Comparison of ENCODE assay signal across 8 cellular contexts in the genomic region with DNA sequence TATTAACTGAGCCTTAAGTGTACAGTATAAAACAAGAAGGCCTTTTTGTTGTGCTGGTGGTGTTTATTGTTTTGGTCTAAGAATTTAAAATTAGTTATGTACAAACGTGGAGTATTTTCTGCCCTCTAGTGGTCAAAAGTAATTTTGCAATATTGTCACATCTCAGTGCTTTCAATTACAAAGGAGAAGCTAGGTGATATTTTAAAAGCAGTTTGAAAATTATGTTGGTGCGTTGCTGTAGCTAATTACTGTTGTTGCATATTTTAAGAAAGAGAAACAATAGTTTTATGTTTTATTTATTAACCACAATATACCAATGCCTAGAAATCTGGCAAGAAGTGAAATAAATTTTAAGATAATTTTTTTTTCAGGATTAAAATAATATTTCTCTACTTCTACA. TPM values are rescaled to one million over a fixed set of nuclear protein-coding genes. Genes with fewer than 3 reads are reported as not detected.
A peak's percentile ranks its signal among the peaks of the same experiment; 100 is the strongest.
DNase-seq lines count a peak whose midpoint lies in the region; ATAC-seq, FAIRE-seq and TF ChIP-seq lines count a peak whose summit lies in the region.

No MANE protein-coding gene starts in this region.

- intact Hi-C loops in adrenal gland (cut with DNase I) = no loop called here

- H3K4me2 ChIP-seq in A549 = no peak overlapping the region

- H3K4me3 ChIP-seq in A549 (no peak overlapping the region), GM12875 (ENCODE audit: low read depth, low read length) (no peak overlapping the region), adrenal gland (no peak overlapping the region), tibial nerve (no peak overlapping the region)

- peak; percentile 72 for TF ChIP-seq CTCF in A549 (IDR thresholded peaks at IDR 0.05)
- TF ChIP-seq CTCF in GM12875 (IDR thresholded peaks at IDR 0.05; ENCODE audit: borderline replicate concordance, insufficient read depth, low read depth, low read length) = peak; percentile 43; the same call in 1 of the 2 replicates
- peak; percentile 52 to 85 (median 62) for TF ChIP-seq CTCF in adrenal gland (IDR thresholded peaks at IDR 0.05)
- peak; percentile 48 to 81 (median 75) for TF ChIP-seq CTCF in tibial nerve (IDR thresholded peaks at IDR 0.05)

- no peaks in the 10 kb centered on the region for H3K4me1 Mint-ChIP-seq in activated naive CD8-positive, alpha-beta T cell treated with anti-CD3 and anti-CD28 coated beads, Interleukin-2, amount 50 U/mL, for 24 hours

- H3K36me3 Mint-ChIP-seq in activated naive CD8-positive, alpha-beta T cell treated with anti-CD3 and anti-CD28 coated beads, Interleukin-2, amount 50 U/mL, for 24 hours (ENCODE audit: low read depth) = no peaks in the 10 kb centered on the region

- H3K27me3 Mint-ChIP-seq in activated naive CD8-positive, alpha-beta T cell treated with anti-CD3 and anti-CD28 coated beads, Interleukin-2, amount 50 U/mL, for 24 hours = peaks cover 16% of the 10 kb centered on the region

- no peaks in the 10 kb centered on the region for H3K36me3 ChIP-seq in adrenal gland (replicated peaks in 1 of 2)
- H3K36me3 ChIP-seq in tibial nerve = no peaks in the 10 kb centered on the region

- peak; percentile 83 for FAIRE-seq in A549 (lab: Jason Lieb, UNC)
- peak; percentile 100 for FAIRE-seq in islet of Langerhans (lab: Jason Lieb, UNC)

- POLR2A ChIA-PET in A549 (lab: Yijun Ruan, JAX) = no interaction called here

- CTCF ChIA-PET in A549 (lab: Yijun Ruan, JAX) = interaction anchor here (0.7 to 1.7 kb wide), 18 partner anchors 9 to 671 kb away, joined by 3 to 7 read pairs (median 4); partner anchors contain the start of gene NPVF

- H3K4me1 ChIP-seq in A549 (no peaks in the 10 kb centered on the region), adrenal gland (replicated peaks in 1 of 2) (no peaks in the 10 kb centered on the region), tibial nerve (no peaks in the 10 kb centered on the region)

- no peak overlapping the region for H3K27ac ChIP-seq in A549
- H3K27ac ChIP-seq in adrenal gland = no peak overlapping the region
- no peak overlapping the region for H3K27ac ChIP-seq in tibial nerve

- H3K9me3 Mint-ChIP-seq in activated naive CD8-positive, alpha-beta T cell treated with anti-CD3 and anti-CD28 coated beads, Interleukin-2, amount 50 U/mL, for 24 hours = no peaks in the 10 kb centered on the region

- TF ChIP-seq RAD21 in A549 (conservative IDR thresholded peaks at IDR 0.05 in 1 of 2, IDR thresholded peaks at IDR 0.05 in 1 of 2) = peak in 1 of 2 experiments; percentile 27; a peak in 1 of 5 replicates

- no peak overlapping the region for H3K27ac Mint-ChIP-seq in activated naive CD8-positive, alpha-beta T cell treated with anti-CD3 and anti-CD28 coated beads, Interleukin-2, amount 50 U/mL, for 24 hours

- 0% methylated on average over 2 of the region's 2 CpGs for WGBS in A549 (ENCODE audit: missing lambda C conversion rate)
- WGBS in adrenal gland, 4 donors = 2 to 6% (median 3%) methylated on average over 2 of the region's 2 CpGs
- WGBS in tibial nerve, 2 donors = 4 to 6% methylated on average over 2 of the region's 2 CpGs

- H3K4me3 Mint-ChIP-seq in activated naive CD8-positive, alpha-beta T cell treated with anti-CD3 and anti-CD28 coated beads, Interleukin-2, amount 50 U/mL, for 24 hours = no peak overlapping the region

- TF ChIP-seq POLR2A in A549 (IDR thresholded peaks at IDR 0.05; ENCODE audit: low read length) = no peak
- no peak for TF ChIP-seq POLR2A in adrenal gland (IDR thresholded peaks at IDR 0.05)
- no peak for TF ChIP-seq POLR2A in tibial nerve (IDR thresholded peaks at IDR 0.05)

- TF ChIP-seq EP300 in A549 (IDR thresholded peaks at IDR 0.05) (no peak), tibial nerve (IDR thresholded peaks at IDR 0.05) (no peak)

- DNase-seq in A549 (ENCODE audit: low read depth in 1 of 2, low spot score in 1 of 2) = peak in 1 of 2 experiments; percentile 52
- peak; percentile 25 for DNase-seq in NCI-H2029 treated with DMSO at 0.1 percent for 48 hours (lab: John Stamatoyannopoulos, UW)
- DNase-seq in adrenal gland = no peak
- DNase-seq in tibial nerve (ENCODE audit: low spot score in 2 of 2) = no peak
- DNase-seq in activated naive CD8-positive, alpha-beta T cell treated with anti-CD3 and anti-CD28 coated beads, Interleukin-2, amount 50 U/mL, for 24 hours = no peak

- H3K27me3 ChIP-seq in adrenal gland (no peaks in the 10 kb centered on the region), tibial nerve (no peaks in the 10 kb centered on the region)

- ATAC-seq in A549 (peak in 1 of 2 experiments; percentile 61; a peak in 2 of 6 replicates), GM21367 (IDR thresholded peaks at IDR 0.05; ENCODE audit: unreplicated experiment) (no peak)
- no peak for ATAC-seq in activated naive CD8-positive, alpha-beta T cell treated with anti-CD3 and anti-CD28 coated beads, Interleukin-2, amount 50 U/mL, for 24 hours

- H3K9me3 ChIP-seq in A549 = no peaks in the 10 kb centered on the region
- no peaks in the 10 kb centered on the region for H3K9me3 ChIP-seq in adrenal gland (replicated peaks in 1 of 3)
- H3K9me3 ChIP-seq in tibial nerve = no peaks in the 10 kb centered on the region

TF ChIP-seq in A549, 52 proteins besides CTCF, POLR2A, EP300 and RAD21:
- TF ChIP-seq FOSL2 (IDR thresholded peaks at IDR 0.05) (no peak), FOSL2 (CRISPR knock-in tag; IDR thresholded peaks at IDR 0.05) (no peak), FOSB (CRISPR knock-in tag; IDR thresholded peaks at IDR 0.05) (no peak), SREBF2 (IDR thresholded peaks at IDR 0.05) (no peak), MAX (IDR thresholded peaks at IDR 0.05) (no peak), HOXB5 (CRISPR knock-in tag; IDR thresholded peaks at IDR 0.05) (no peak), CEBPB (IDR thresholded peaks at IDR 0.05) (peak in 1 of 2 experiments; percentile 51; a peak in 2 of 4 replicates), JUNB (IDR thresholded peaks at IDR 0.05) (no peak), POLR2AphosphoS2 (conservative IDR thresholded peaks at IDR 0.05; ENCODE audit: low read length) (no peak), KDM1A (IDR thresholded peaks at IDR 0.05; ENCODE audit: low read depth) (no peak), KDM5A (IDR thresholded peaks at IDR 0.05) (no peak), NPAS2 (CRISPR knock-in tag; IDR thresholded peaks at IDR 0.05; ENCODE audit: borderline replicate concordance) (no peak), SMC3 (IDR thresholded peaks at IDR 0.05) (0 out of 3 replicates have a peak, but pooled peaks have one; percentile 20), NFE2L2 (conservative IDR thresholded peaks at IDR 0.05; ENCODE audit: low read length) (no peak), CHD4 (IDR thresholded peaks at IDR 0.05; ENCODE audit: borderline replicate concordance) (no peak), MAZ (IDR thresholded peaks at IDR 0.05; ENCODE audit: borderline replicate concordance, low read depth, low read length) (no peak), EHMT2 (IDR thresholded peaks at IDR 0.05; ENCODE audit: low read depth) (no peak)

RNA-seq across cellular contexts. Expression of gene NPVF, which starts 11.4 kb away (rescaled TPM):
- polyA plus RNA-seq in A549 (2011; rRNA removed) (not detected in 2 replicates), A549 (2017; fragmentation: RNase III; extraction: RNeasy Plus Mini Kit Qiagen cat#74134 plus additional on column Dnase treatment) (not detected in 3 replicates), adrenal gland (not detected)
- not detected in 2 replicates for polyA plus RNA-seq in A549 (2012; cell fraction: cytosol; rRNA removed)
- polyA plus RNA-seq in A549 (2012; cell fraction: nucleus; rRNA removed) = not detected in 2 replicates
- not detected in 2 replicates for polyA minus RNA-seq in A549 (2011; rRNA and poly(A)+ RNA removed)
- total RNA-seq in adrenal gland (not detected), tibial nerve (not detected)
